8 cellular contexts compared by ENCODE assay signal in the genomic region with DNA sequence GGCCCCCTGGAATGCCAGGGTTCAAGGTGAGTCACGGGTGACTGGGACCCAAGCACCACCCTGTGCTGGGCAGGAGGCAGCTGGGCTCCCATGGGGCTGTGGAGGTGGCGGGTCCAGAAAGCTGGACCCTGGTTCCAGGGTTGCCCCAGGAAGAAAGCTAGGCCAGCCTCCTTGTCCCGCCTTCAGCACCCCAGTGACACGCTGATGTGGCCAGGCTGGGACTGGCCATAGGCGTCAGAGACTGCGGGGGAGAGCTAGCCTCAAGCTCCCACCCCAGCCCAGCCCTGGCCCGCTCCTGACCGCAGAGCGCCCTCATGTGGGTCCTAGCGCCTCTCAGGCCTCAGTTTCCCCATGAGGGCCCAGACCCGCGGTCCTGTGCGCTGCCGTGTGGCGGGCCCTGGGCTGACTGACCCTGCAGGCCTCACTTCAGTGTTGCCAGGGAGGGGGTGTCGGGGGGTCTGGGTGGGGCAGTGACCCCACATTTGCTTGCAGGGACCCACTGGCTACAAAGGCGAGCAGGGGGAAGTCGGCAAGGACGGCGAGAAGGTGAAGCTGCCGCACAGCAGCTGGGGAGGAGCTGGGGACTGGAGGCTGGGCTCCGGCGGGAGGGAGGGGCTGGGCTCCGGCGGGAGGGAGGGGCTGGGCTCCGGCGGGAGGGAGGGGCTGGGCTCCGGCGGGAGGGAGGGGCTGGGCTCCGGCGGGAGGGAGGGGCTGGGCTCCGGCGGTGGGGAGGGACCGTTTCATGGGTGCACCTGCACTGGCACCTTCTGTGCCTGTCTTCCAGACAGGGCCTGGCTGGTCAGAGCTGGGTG. TPM values are rescaled to one million over a fixed set of nuclear protein-coding genes. Genes with fewer than 3 reads are reported as not detected.
A peak's percentile ranks its signal among the peaks of the same experiment; 100 is the strongest.
DNase-seq lines count a peak whose midpoint lies in the region; ATAC-seq and TF ChIP-seq lines count a peak whose summit lies in the region.

No MANE protein-coding gene starts in this region.

- ATAC-seq in GM21447 (IDR thresholded peaks at IDR 0.05; ENCODE audit: unreplicated experiment) (no peak), HG02884 (IDR thresholded peaks at IDR 0.05; ENCODE audit: unreplicated experiment) (no peak)

- H3K79me2 ChIP-seq in KMS-11 (ENCODE audit: insufficient read depth, low read depth) (no peaks in the 10 kb centered on the region), fibroblast of lung (ENCODE audit: control insufficient read depth, insufficient read depth, low read length) (no peaks in the 10 kb centered on the region)

- H3K4me1 ChIP-seq in KMS-11 (ENCODE audit: low read depth, poor library complexity, severe bottlenecking) (peaks cover 28% of the 10 kb centered on the region), fibroblast of lung (ENCODE audit: control insufficient read depth, extremely low read depth, insufficient read depth, low read length) (peaks cover under 1% of the 10 kb centered on the region)

- no peaks in the 10 kb centered on the region for H3K9me3 ChIP-seq in fibroblast of lung (ENCODE audit: control insufficient read depth, insufficient read depth, low read depth, low read length)

- H3K27me3 ChIP-seq in KMS-11 (ENCODE audit: insufficient read depth, low read depth): peaks cover 17% of the 10 kb centered on the region; the same call in 1 of the 2 replicates
- no peaks in the 10 kb centered on the region for H3K27me3 ChIP-seq in fibroblast of lung (ENCODE audit: control insufficient read depth, insufficient read depth, low read length)

- H3K9ac ChIP-seq in KMS-11 (peak overlapping the region; percentile 31; the same call in 1 of the 2 replicates), fibroblast of lung (ENCODE audit: insufficient read depth, low read length) (no peak overlapping the region)

- TF ChIP-seq CTCF in KMS-11 (conservative IDR thresholded peaks at IDR 0.05; ENCODE audit: low read depth, low read length) (no peak), fibroblast of lung (conservative IDR thresholded peaks at IDR 0.05 in 1 of 2, IDR thresholded peaks at IDR 0.05 in 1 of 2; ENCODE audit: low read depth in 1 of 2, low read length in 2 of 2) (no peak)

- H4K20me1 ChIP-seq in KMS-11 (ENCODE audit: insufficient read depth) (no peaks in the 10 kb centered on the region), fibroblast of lung (ENCODE audit: control insufficient read depth, extremely low read depth, insufficient read depth, low read length) (no peaks in the 10 kb centered on the region)

- H3K4me3 ChIP-seq in KMS-11 (IDR thresholded peaks at IDR 0.05; ENCODE audit: insufficient read depth, low read depth, low read length) (no peak overlapping the region), fibroblast of lung (replicated peaks in 1 of 4; ENCODE audit: control extremely low read depth in 1 of 4, insufficient read depth in 1 of 4, low read depth in 3 of 4, low read length in 4 of 4) (peak overlapping the region in 1 of 4 experiments; percentile 25), skeletal muscle cell (ENCODE audit: low read depth, low read length) (peak overlapping the region; percentile 45)

- H2AFZ ChIP-seq in KMS-11 (ENCODE audit: low read depth): peak overlapping the region; percentile 71; the same call in 1 of the 2 replicates
- no peak overlapping the region for H2AFZ ChIP-seq in fibroblast of lung (ENCODE audit: low read length)

- H3K36me3 ChIP-seq in KMS-11 (ENCODE audit: insufficient read depth): no peaks in the 10 kb centered on the region
- H3K36me3 ChIP-seq in fibroblast of lung (ENCODE audit: control insufficient read depth, insufficient read depth, low read length): no peaks in the 10 kb centered on the region

- DNase-seq in D341Med (ENCODE audit: low spot score) (peak; percentile 79), T-helper 1 cell (peak in 4 of 5 donors; percentile 40 to 62 (median 55)), fibroblast of lung (ENCODE audit: low read depth in 2 of 2) (peak; percentile 32 to 52), skeletal muscle cell (ENCODE audit: low read depth) (no peak), retina (no peak)

- H3K27ac ChIP-seq in KMS-11 (no peak overlapping the region), fibroblast of lung (ENCODE audit: insufficient read depth, low read length) (no peak overlapping the region)

- peak overlapping the region; percentile 98 for H3K4me2 ChIP-seq in KMS-11
- H3K4me2 ChIP-seq in fibroblast of lung (ENCODE audit: extremely low read depth, insufficient read depth, low read length): peak overlapping the region; percentile 68

RNA-seq across cellular contexts. Expression of gene COL9A3, which starts 7.8 kb away (rescaled TPM):
- 0.17 and 1.3 TPM in 2 replicates for total RNA-seq in fibroblast of lung
- 0.17 and 0.59 TPM in 2 replicates for polyA plus RNA-seq in fibroblast of lung
- 0.49 and 1.3 TPM in 2 replicates for polyA plus RNA-seq in fibroblast of lung (2012)
- not detected in 2 replicates for polyA minus RNA-seq in fibroblast of lung (ENCODE audit: low replicate concordance)

RNA-seq across cellular contexts. Expression of gene OGFR, which starts 20.0 kb away (rescaled TPM):
- total RNA-seq in fibroblast of lung: 30.8 and 34.0 TPM in 2 replicates
- 19.7 and 25.9 TPM in 2 replicates for polyA plus RNA-seq in fibroblast of lung
- polyA plus RNA-seq in fibroblast of lung (2012): 29.3 and 39.7 TPM in 2 replicates
- 7.3 and 8.1 TPM in 2 replicates for polyA minus RNA-seq in fibroblast of lung (ENCODE audit: low replicate concordance)

RNA-seq across cellular contexts. Expression of gene MRGBP, which starts 28.4 kb away (rescaled TPM):
- 18.5 and 20.3 TPM in 2 replicates for total RNA-seq in fibroblast of lung
- polyA plus RNA-seq in fibroblast of lung: 13.1 and 15.2 TPM in 2 replicates
- polyA plus RNA-seq in fibroblast of lung (2012): 12.6 and 17.4 TPM in 2 replicates
- polyA minus RNA-seq in fibroblast of lung (ENCODE audit: low replicate concordance): 4.7 and 17.0 TPM in 2 replicates

RNA-seq across cellular contexts. Expression of gene TCFL5, which starts 36.9 kb away (rescaled TPM):
- total RNA-seq in fibroblast of lung: 13.7 and 15.2 TPM in 2 replicates
- polyA plus RNA-seq in fibroblast of lung: 9.8 and 11.1 TPM in 2 replicates
- 8.3 and 8.9 TPM in 2 replicates for polyA plus RNA-seq in fibroblast of lung (2012)
- polyA minus RNA-seq in fibroblast of lung (ENCODE audit: low replicate concordance): 0.89 and 0.94 TPM in 2 replicates

Comparison
In these comparisons a context has a peak if more than half of its experiments do, and no peak if none do; other contexts are left out.
1. DNase-seq: peak in D341Med (single experiment), T-helper 1 cell (4 of 5) and fibroblast of lung (2 of 2); none in skeletal muscle cell (single experiment) and retina (single experiment).